12 cellular contexts compared by ENCODE assay signal in the genomic region with DNA sequence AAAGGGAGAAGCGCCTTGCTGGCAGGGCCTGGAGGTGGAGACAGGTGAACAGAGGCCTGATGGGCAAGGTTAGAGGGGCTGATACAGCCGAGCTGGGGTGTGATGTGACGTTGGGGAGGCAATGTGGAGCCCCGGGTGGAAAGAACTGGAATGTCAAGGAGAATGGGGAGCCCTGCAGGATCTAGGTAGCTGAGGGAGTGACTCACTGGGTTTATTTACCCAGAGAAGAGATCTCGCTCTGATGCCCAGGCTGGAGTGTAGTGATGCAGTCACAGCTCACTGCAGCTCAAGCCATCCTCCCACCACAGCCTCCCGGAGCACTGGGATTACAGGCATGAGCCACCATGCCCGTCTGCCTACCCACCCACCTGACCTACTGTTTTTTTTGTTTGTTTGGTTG. TPM values are rescaled to one million over a fixed set of nuclear protein-coding genes. Genes with fewer than 3 reads are reported as not detected.
DNase-seq lines count a peak whose midpoint lies in the region; ATAC-seq and TF ChIP-seq lines count a peak whose summit lies in the region.
"Had no signal": no experiment of that assay in that cellular context is flagged by ENCODE, and none has a peak within 500 bp of the region (broad histone marks: within the 10 kb centered on the region; RNA-seq: fewer than 3 reads in every experiment).

No MANE protein-coding gene starts in this region.

- H3K27ac ChIP-seq in naive thymus-derived CD4-positive, alpha-beta T cell (ENCODE audit: low read depth, low read length) = no peak overlapping the region
- H3K27ac ChIP-seq: testis had no signal

- H3K4me1 ChIP-seq in naive thymus-derived CD4-positive, alpha-beta T cell (ENCODE audit: control insufficient read depth in 2 of 2, insufficient read depth in 2 of 2, low read length in 2 of 2) = peaks cover 11 to 16% of the 10 kb centered on the region in 2 donors

- H3K36me3 ChIP-seq in naive thymus-derived CD4-positive, alpha-beta T cell (ENCODE audit: control insufficient read depth in 2 of 3, insufficient read depth in 3 of 3, low read length in 3 of 3) = peaks cover 0 to 4% (median 0%) of the 10 kb centered on the region in 3 experiments

- CTCF ChIA-PET in naive thymus-derived CD4-positive, alpha-beta T cell (lab: Charles Lee) = no interaction called here

- H3K4me1 Mint-ChIP-seq in naive thymus-derived CD4-positive, alpha-beta T cell = peaks cover 0 to 24% (median 17%) of the 10 kb centered on the region in 7 donors

- H3K9me3 ChIP-seq in naive thymus-derived CD4-positive, alpha-beta T cell (ENCODE audit: control insufficient read depth in 2 of 3, low read length in 3 of 3) = no peaks in the 10 kb centered on the region
- H3K9me3 ChIP-seq: testis had no signal

- peaks cover 0 to 1% (median 0%) of the 10 kb centered on the region in 5 donors for H3K36me3 Mint-ChIP-seq in naive thymus-derived CD4-positive, alpha-beta T cell

- peaks cover 0 to 5% (median 0%) of the 10 kb centered on the region in 5 donors for H3K27me3 Mint-ChIP-seq in naive thymus-derived CD4-positive, alpha-beta T cell
- H3K27me3 Mint-ChIP-seq: activated CD4-positive, alpha-beta T cell treated with anti-CD3 and anti-CD28 coated beads, Interleukin-2, amount 10 ng/mL, durations not matched to agents 7 days and 5 days had no signal

- H3K27me3 ChIP-seq in naive thymus-derived CD4-positive, alpha-beta T cell (ENCODE audit: control insufficient read depth in 2 of 2, insufficient read depth in 2 of 2, low read length in 2 of 2) = no peaks in the 10 kb centered on the region
- H3K27me3 ChIP-seq: testis had no signal

- intact Hi-C loops in naive thymus-derived CD4-positive, alpha-beta T cell (cut with micrococcal nuclease) = loop anchor here in 1 of 2 donors (5.0 kb wide), 1 partner anchor 536 kb away; a partner anchor contains a TSS

- POLR2A ChIA-PET in naive thymus-derived CD4-positive, alpha-beta T cell (lab: Charles Lee) = no interaction called here

- peak overlapping the region in 7 of 10 donors; percentile 10 to 98 (median 32) for H3K4me3 Mint-ChIP-seq in naive thymus-derived CD4-positive, alpha-beta T cell
- H3K4me3 Mint-ChIP-seq: activated CD4-positive, alpha-beta T cell treated with anti-CD3 and anti-CD28 coated beads, Interleukin-2, amount 10 ng/mL, durations not matched to agents 7 days and 5 days had no signal

- peak overlapping the region in 5 of 9 donors; percentile 23 to 89 (median 57) for H3K27ac Mint-ChIP-seq in naive thymus-derived CD4-positive, alpha-beta T cell
- H3K27ac Mint-ChIP-seq: activated CD4-positive, alpha-beta T cell treated with anti-CD3 and anti-CD28 coated beads, Interleukin-2, amount 10 ng/mL, durations not matched to agents 7 days and 5 days had no signal

- TF ChIP-seq POLR2A in GM18505 (IDR thresholded peaks at IDR 0.05; ENCODE audit: borderline replicate concordance, extremely low read depth, insufficient read depth, insufficient read length) = no peak

- DNase-seq in D341Med (ENCODE audit: low spot score) = peak; percentile 22
- DNase-seq in HCEC 1CT = peak; percentile 63
- peak; percentile 48 for DNase-seq in amniotic epithelial cell (ENCODE audit: low read depth)
- no peak for DNase-seq in naive thymus-derived CD4-positive, alpha-beta T cell
- no peak for DNase-seq in OCI-M1 (lab: John Stamatoyannopoulos, UW)
- DNase-seq: activated CD4-positive, alpha-beta T cell treated with anti-CD3 and anti-CD28 coated beads, Interleukin-2, amount 10 ng/mL, durations not matched to agents 7 days and 5 days; cortex of kidney; small intestine; testis had no signal

- H3K4me3 ChIP-seq in naive thymus-derived CD4-positive, alpha-beta T cell (ENCODE audit: low read length) = no peak overlapping the region
- H3K4me3 ChIP-seq: testis had no signal

- ATAC-seq in naive thymus-derived CD4-positive, alpha-beta T cell = no peak
- ATAC-seq in GM18505 (IDR thresholded peaks at IDR 0.05; ENCODE audit: unreplicated experiment) = no peak
- ATAC-seq in GM21381 (IDR thresholded peaks at IDR 0.05; ENCODE audit: unreplicated experiment) = no peak

- H3K9me3 Mint-ChIP-seq in naive thymus-derived CD4-positive, alpha-beta T cell = peaks cover 0 to 4% (median 0%) of the 10 kb centered on the region in 11 donors
- H3K9me3 Mint-ChIP-seq: activated CD4-positive, alpha-beta T cell treated with anti-CD3 and anti-CD28 coated beads, Interleukin-2, amount 10 ng/mL, durations not matched to agents 7 days and 5 days had no signal

RNA-seq across cellular contexts. Expression of a gene that starts 1.9 kb away (rescaled TPM):
- 10 to 100 TPM; 34.3 to 70.6 (median 42.3) TPM for total RNA-seq in naive thymus-derived CD4-positive, alpha-beta T cell
- polyA plus RNA-seq in naive thymus-derived CD4-positive, alpha-beta T cell = 10 to 100 TPM; 38.8 to 74.1 TPM

RNA-seq across cellular contexts. Expression of a gene that starts 10.7 kb away (rescaled TPM):
- total RNA-seq in naive thymus-derived CD4-positive, alpha-beta T cell = 1 to 10 TPM; 1.1 to 5.0 (median 1.5) TPM
- polyA plus RNA-seq in naive thymus-derived CD4-positive, alpha-beta T cell = under 1 TPM; 0.35 to 0.45 TPM
- total RNA-seq: myocyte had no signal

RNA-seq across cellular contexts. Expression of a gene that starts 36.5 kb away (rescaled TPM):
- 10 to 100 TPM; 62.5 to 86.7 (median 75.2) TPM for total RNA-seq in naive thymus-derived CD4-positive, alpha-beta T cell
- 100 to 1,000 TPM in 1 of 2 donors, 10 to 100 TPM in 1; 60.7 to 109 TPM for polyA plus RNA-seq in naive thymus-derived CD4-positive, alpha-beta T cell

Comparison
In these comparisons a context has a peak if more than half of its experiments do, and no peak if none do; other contexts are left out.
1. DNase-seq: peak in D341Med (single experiment), HCEC 1CT (single experiment) and amniotic epithelial cell (single experiment); none in naive thymus-derived CD4-positive, alpha-beta T cell (0 of 9) and OCI-M1 (single experiment).